ENCODE assay signal across 26 cellular contexts in the genomic region with DNA sequence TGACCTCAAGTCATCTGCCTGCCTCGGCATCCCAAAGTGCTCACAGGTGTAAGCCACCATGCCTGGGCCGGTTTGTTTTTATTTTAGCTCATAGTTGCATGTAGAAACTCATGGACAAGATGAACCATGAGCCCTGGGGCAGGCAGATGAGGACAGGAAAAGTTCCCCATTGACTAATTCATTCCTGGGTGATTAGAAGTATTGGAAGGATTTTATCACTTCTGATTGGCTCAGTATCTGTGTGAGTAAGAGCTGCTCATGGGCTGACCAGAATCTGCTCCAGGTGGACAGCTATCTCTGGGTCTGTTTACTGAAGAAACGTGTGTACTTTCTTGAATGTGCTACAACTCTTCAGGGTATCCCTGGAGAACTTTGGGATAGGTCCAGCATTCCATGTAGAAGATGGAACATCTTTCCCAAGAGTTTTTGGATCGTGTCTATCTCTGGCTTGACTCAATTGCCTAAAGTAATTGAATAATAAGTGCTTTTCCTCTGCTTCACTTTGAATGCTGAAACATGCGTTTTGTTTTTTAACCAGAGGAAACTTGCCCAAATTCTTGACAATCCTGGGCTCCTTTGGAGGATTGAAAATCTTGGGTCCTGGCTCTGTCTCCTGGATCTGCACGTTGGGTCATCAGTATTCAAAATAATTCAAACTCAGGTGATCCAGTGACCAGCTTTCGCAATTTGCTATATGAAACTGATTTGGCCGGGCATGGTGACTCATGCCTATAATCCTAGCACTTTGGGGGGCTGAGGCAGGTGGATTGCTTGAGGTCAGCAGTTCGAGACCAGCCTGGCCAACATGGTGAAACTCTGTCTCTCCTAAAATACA.
DNase-seq lines count a peak whose midpoint lies in the region; FAIRE-seq and TF ChIP-seq lines count a peak whose summit lies in the region.
"Had no signal": no experiment of that assay in that cellular context is flagged by ENCODE, and none has a peak within 500 bp of the region (broad histone marks: within the 10 kb centered on the region; RNA-seq: fewer than 3 reads in every experiment).

No MANE protein-coding gene starts in this region.

- H3K9me3 Mint-ChIP-seq in glutamatergic neuron (ENCODE audit: unreplicated experiment) = peaks cover 6% of the 10 kb centered on the region
- H3K9me3 Mint-ChIP-seq: activated CD4-positive, alpha-beta T cell treated with anti-CD3 and anti-CD28 coated beads, Interleukin-2, amount 10 ng/mL, durations not matched to agents 24 days and 14 days; activated naive CD4-positive, alpha-beta T cell treated with anti-CD3 and anti-CD28 coated beads, Interleukin-2, amount 50 U/mL, for 72 hours; natural killer cell treated with Interleukin-12 subunit alpha and Interleukin-12 subunit beta and Interleukin-15 and Interleukin-18, amount 100 ng/mL, for 72 hours had no signal

- TF ChIP-seq CTCF in glutamatergic neuron (IDR thresholded peaks at IDR 0.05; ENCODE audit: partially characterized antibody, unreplicated experiment) = no peak

- no peak overlapping the region for H3K4me3 ChIP-seq in BLaER1 treated with 17β-estradiol and CSF1 and Interleukin-3, amounts not matched to agents 10 nM and 100 nM
- H3K4me3 ChIP-seq: SJSA1, transverse colon had no signal

- peak overlapping the region in 10 of 11 experiments; percentile 25 to 75 (median 66); a peak in 17 of 22 replicates for H3K4me2 ChIP-seq in BLaER1 treated with 17β-estradiol and CSF1 and Interleukin-3, amounts not matched to agents 10 nM and 100 nM

- peaks cover 0 to 4% (median 0%) of the 10 kb centered on the region in 11 experiments; a peak in 2 of 22 replicates for H3K36me3 ChIP-seq in BLaER1 treated with 17β-estradiol and CSF1 and Interleukin-3, amounts not matched to agents 10 nM and 100 nM
- H3K36me3 ChIP-seq: brain microvascular endothelial cell, SJSA1, transverse colon had no signal

- no peak overlapping the region for H3K27ac Mint-ChIP-seq in glutamatergic neuron (ENCODE audit: unreplicated experiment)
- H3K27ac Mint-ChIP-seq: activated CD4-positive, alpha-beta T cell treated with anti-CD3 and anti-CD28 coated beads, Interleukin-2, amount 10 ng/mL, durations not matched to agents 24 days and 14 days; activated naive CD4-positive, alpha-beta T cell treated with anti-CD3 and anti-CD28 coated beads, Interleukin-2, amount 50 U/mL, for 72 hours; natural killer cell treated with Interleukin-12 subunit alpha and Interleukin-12 subunit beta and Interleukin-15 and Interleukin-18, amount 100 ng/mL, for 72 hours had no signal

- peaks cover 32 to 50% (median 37%) of the 10 kb centered on the region in 11 experiments for H3K27me3 ChIP-seq in BLaER1 treated with 17β-estradiol and CSF1 and Interleukin-3, amounts not matched to agents 10 nM and 100 nM

- H3K27ac ChIP-seq in BLaER1 treated with 17β-estradiol and CSF1 and Interleukin-3, amounts not matched to agents 10 nM and 100 nM = peak overlapping the region in 1 of 11 experiments; percentile 49; a peak in 2 of 22 replicates
- H3K27ac ChIP-seq in epithelial cell of prostate = peak overlapping the region; percentile 60
- H3K27ac ChIP-seq: brain microvascular endothelial cell, SJSA1, transverse colon had no signal

- H4K20me1 ChIP-seq in BLaER1 treated with 17β-estradiol and CSF1 and Interleukin-3, amounts not matched to agents 10 nM and 100 nM = peaks cover 17 to 81% (median 23%) of the 10 kb centered on the region in 11 experiments; a peak in 19 of 22 replicates

- no peak for TF ChIP-seq POLR2A in H54 (IDR thresholded peaks at IDR 0.05; ENCODE audit: low read depth, low read length)

- peaks cover 0 to 15% (median 7%) of the 10 kb centered on the region in 11 experiments; a peak in 13 of 22 replicates for H3K9me3 ChIP-seq in BLaER1 treated with 17β-estradiol and CSF1 and Interleukin-3, amounts not matched to agents 10 nM and 100 nM (replicated peaks in 1 of 11)
- H3K9me3 ChIP-seq: SJSA1, transverse colon had no signal

- peaks cover 3% of the 10 kb centered on the region for H3K27me3 Mint-ChIP-seq in glutamatergic neuron (ENCODE audit: unreplicated experiment)

- no peaks in the 10 kb centered on the region for H3K36me3 Mint-ChIP-seq in glutamatergic neuron (ENCODE audit: unreplicated experiment)
- H3K36me3 Mint-ChIP-seq: natural killer cell treated with Interleukin-12 subunit alpha and Interleukin-12 subunit beta and Interleukin-15 and Interleukin-18, amount 100 ng/mL, for 72 hours had no signal

- peak; percentile 7 for DNase-seq in NCI-H226
- peak; percentile 92 for DNase-seq in epithelial cell of prostate (ENCODE audit: low read depth, low spot score)
- DNase-seq in kidney tubule cell (ENCODE audit: low spot score) = peak; percentile 29
- no peak for DNase-seq in HuH-7.5 (ENCODE audit: low spot score)
- no peak for DNase-seq in H54 (ENCODE audit: insufficient read length, low spot score)
- DNase-seq in glutamatergic neuron = no peak
- no peak for DNase-seq in NCI-H345 treated with DMSO at 0.1 percent for 48 hours (lab: John Stamatoyannopoulos, UW; ENCODE audit: unreplicated experiment)
- DNase-seq: activated CD4-positive, alpha-beta T cell treated with anti-CD3 and anti-CD28 coated beads, Interleukin-2, amount 10 ng/mL, durations not matched to agents 24 days and 14 days; activated CD8-positive, alpha-beta memory T cell treated with anti-CD3 and anti-CD28 coated beads for 24 hours; activated T-cell treated with anti-CD3 and anti-CD28 coated beads for 4 hours; amygdala; brain microvascular endothelial cell; left colon; NCI-H2107; NCI-H446; NCI-H774; stimulated activated CD4-positive, alpha-beta T cell treated with anti-CD3 and anti-CD28 coated beads, Interleukin-4, amount 100 ng/mL, for 24 hours; T-helper 9 cell; transverse colon had no signal

- no peak overlapping the region for H3K9ac ChIP-seq in BLaER1 treated with 17β-estradiol and CSF1 and Interleukin-3, amounts not matched to agents 10 nM and 100 nM

- H3K4me3 Mint-ChIP-seq in glutamatergic neuron (ENCODE audit: unreplicated experiment) = no peak overlapping the region
- H3K4me3 Mint-ChIP-seq: activated CD4-positive, alpha-beta T cell treated with anti-CD3 and anti-CD28 coated beads, Interleukin-2, amount 10 ng/mL, durations not matched to agents 24 days and 14 days; natural killer cell treated with Interleukin-12 subunit alpha and Interleukin-12 subunit beta and Interleukin-15 and Interleukin-18, amount 100 ng/mL, for 72 hours; WTC11 had no signal

- H3K4me1 Mint-ChIP-seq in glutamatergic neuron (ENCODE audit: low read depth, unreplicated experiment) = peaks cover 5% of the 10 kb centered on the region

- no peak for FAIRE-seq in H54 (lab: Jason Lieb, UNC)
- FAIRE-seq: HepG2, RCC 7860 had no signal

- H3K4me1 ChIP-seq in BLaER1 treated with 17β-estradiol and CSF1 and Interleukin-3, amounts not matched to agents 10 nM and 100 nM = peaks cover 28 to 84% (median 40%) of the 10 kb centered on the region in 10 experiments

Comparison
In these comparisons a context has a peak if more than half of its experiments do, and no peak if none do; other contexts are left out.
1. DNase-seq: peak in NCI-H226 (single experiment), epithelial cell of prostate (single experiment) and kidney tubule cell (single experiment); none in HuH-7.5 (single experiment), H54 (single experiment), glutamatergic neuron (single experiment) and NCI-H345 treated with DMSO at 0.1 percent for 48 hours (single experiment).